In genomic region chr1:225883616-225884265, GRCh38 we compare ENCODE assay signal across 1 cellular context.
TF ChIP-seq lines count a peak whose summit lies in the region.

No MANE protein-coding gene starts in this region.

TF ChIP-seq in SK-N-SH, 30 proteins besides CTCF, POLR2A, EP300 and RAD21 (continued from another document):
- TF ChIP-seq PBX3 (IDR thresholded peaks at IDR 0.05) (no peak), FOXM1 (IDR thresholded peaks at IDR 0.05; ENCODE audit: low read depth) (no peak), RCOR1 (IDR thresholded peaks at IDR 0.05; ENCODE audit: low read length) (no peak), ELF1 (IDR thresholded peaks at IDR 0.05) (no peak), FOSL2 (IDR thresholded peaks at IDR 0.05; ENCODE audit: borderline replicate concordance, low read depth) (no peak), MXI1 (IDR thresholded peaks at IDR 0.05; ENCODE audit: low read depth, low read length) (no peak), IRF3 (IDR thresholded peaks at IDR 0.05; ENCODE audit: low read depth, low read length) (no peak)
